Comparison of ENCODE assay signal across 22 cellular contexts in the genomic region with DNA sequence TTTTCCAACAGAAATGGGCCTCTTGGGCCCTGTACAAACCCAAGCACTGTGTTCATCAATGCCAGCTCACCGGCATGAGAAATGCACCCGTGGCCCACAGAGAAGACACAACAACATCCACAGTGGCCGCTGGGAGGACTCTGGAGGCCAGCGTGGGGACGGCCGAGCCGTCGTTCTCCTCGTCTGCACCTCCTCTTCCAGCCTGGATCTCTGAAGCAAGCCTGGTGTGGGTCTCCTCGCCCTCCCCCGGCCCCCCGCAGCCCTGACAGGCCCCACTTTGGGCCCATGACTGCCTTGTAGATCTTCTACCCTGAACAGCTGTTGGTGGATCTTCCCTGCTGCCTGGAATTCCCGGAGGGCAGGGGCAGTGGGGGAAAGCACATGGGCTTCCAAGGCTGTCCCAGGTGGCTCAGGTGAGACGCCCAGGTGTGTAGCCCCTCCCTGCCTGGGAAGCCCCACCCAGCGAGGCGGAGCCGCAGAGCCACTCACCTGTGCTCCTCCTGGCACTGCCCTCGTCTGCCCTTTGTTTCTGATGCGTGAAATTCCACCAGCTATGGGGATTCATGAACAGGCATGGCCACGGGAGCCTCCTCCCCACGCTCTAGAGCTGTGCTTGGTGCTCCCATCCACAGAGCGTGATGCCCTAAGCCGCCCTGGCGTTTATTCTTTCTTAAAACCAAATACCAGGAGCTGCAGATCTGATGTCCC.
DNase-seq lines count a peak whose midpoint lies in the region; ATAC-seq and TF ChIP-seq lines count a peak whose summit lies in the region.
"Had no signal": no experiment of that assay in that cellular context is flagged by ENCODE, and none has a peak within 500 bp of the region (broad histone marks: within the 10 kb centered on the region; RNA-seq: fewer than 3 reads in every experiment).

No MANE protein-coding gene starts in this region.

- H3K4me3 Mint-ChIP-seq in GM23338 (no peak overlapping the region), endodermal cell (no peak overlapping the region)
- H3K4me3 Mint-ChIP-seq: CD8-positive, alpha-beta T cell had no signal

- H3K36me3 Mint-ChIP-seq in GM23338 (ENCODE audit: low read depth) (peaks cover 7% of the 10 kb centered on the region; the same call in 2 of the 3 replicates), endodermal cell (ENCODE audit: low read depth) (no peaks in the 10 kb centered on the region)

- H3K79me2 ChIP-seq in GM23338 (replicated peaks; ENCODE audit: insufficient read depth), result no peaks in the 10 kb centered on the region

- H3K27ac ChIP-seq in GM23338 (ENCODE audit: low read depth), result no peak overlapping the region
- H3K27ac ChIP-seq in endodermal cell (ENCODE audit: low read depth, low read length), result no peak overlapping the region
- no peak overlapping the region for H3K27ac ChIP-seq in neuronal stem cell (replicated peaks; ENCODE audit: low read length)
- H3K27ac ChIP-seq: 22Rv1, BLaER1, PC-9 had no signal

- H4K8ac ChIP-seq in neuronal stem cell (ENCODE audit: low read depth, low read length), result no peak overlapping the region

- peak; percentile 68 for ATAC-seq in GM23338
- ATAC-seq: CD8-positive, alpha-beta T cell had no signal

- H2AFZ ChIP-seq in GM23338 (no peak overlapping the region), neuronal stem cell (ENCODE audit: low read length) (no peak overlapping the region)
- H2AFZ ChIP-seq: PC-9 had no signal

- H2AK5ac ChIP-seq in neuronal stem cell (ENCODE audit: low read depth, low read length), result peak overlapping the region; percentile 61

- no peaks in the 10 kb centered on the region for H3K4me1 ChIP-seq in GM23338 (ENCODE audit: insufficient read depth)
- no peaks in the 10 kb centered on the region for H3K4me1 ChIP-seq in endodermal cell (ENCODE audit: control insufficient read depth, insufficient read depth, low read length)
- H3K4me1 ChIP-seq in neuronal stem cell (ENCODE audit: control insufficient read depth in 2 of 2, insufficient read depth in 1 of 2, low read depth in 1 of 2, low read length in 2 of 2), result no peaks in the 10 kb centered on the region
- H3K4me1 ChIP-seq: BLaER1 had no signal

- no peak overlapping the region for H2BK120ac ChIP-seq in neuronal stem cell (ENCODE audit: low read depth, low read length)

- peak; percentile 24 for DNase-seq in NCI-H2171 treated with DMSO at 0.1 percent for 48 hours (lab: John Stamatoyannopoulos, UW)
- no peak for DNase-seq in NCI-H2171 (lab: John Stamatoyannopoulos, UW)
- DNase-seq in GM23338 (ENCODE audit: low spot score), result no peak
- DNase-seq in endodermal cell, result peak; percentile 36
- DNase-seq in neuronal stem cell (ENCODE audit: low spot score), result no peak
- DNase-seq in NCI-H526 treated with DMSO at 0.1 percent for 48 hours (lab: John Stamatoyannopoulos, UW), result no peak
- DNase-seq in stimulated activated CD8-positive, alpha-beta memory T cell treated with anti-CD3 and anti-CD28 coated beads, Interleukin-4, amount 100 ng/mL, for 48 hours, result no peak
- no peak for DNase-seq in epidermal melanocyte (ENCODE audit: insufficient read length, low spot score)
- DNase-seq: ACHN, Calu3, DMS153, GOT3, Kasumi-1, NCI-H1417, NCI-H1694 treated with DMSO at 0.1 percent for 48 hours, NCI-H748 treated with DMSO at 0.1 percent for 48 hours, PC-9, RPMI8226, SHP77 had no signal

- H3K4ac ChIP-seq in neuronal stem cell (ENCODE audit: low read length), result no peak overlapping the region

- H3K36me3 ChIP-seq in GM23338 (ENCODE audit: insufficient read depth) (no peaks in the 10 kb centered on the region; the same call in 1 of the 2 replicates), endodermal cell (ENCODE audit: control insufficient read depth, insufficient read depth, low read length) (no peaks in the 10 kb centered on the region), neuronal stem cell (replicated peaks in 1 of 2; ENCODE audit: control insufficient read depth in 2 of 2, insufficient read depth in 2 of 2, low read length in 2 of 2) (no peaks in the 10 kb centered on the region)

- H3K27me3 Mint-ChIP-seq in GM23338 (ENCODE audit: insufficient read depth, low read depth, poor library complexity) (peaks cover 9% of the 10 kb centered on the region), endodermal cell (ENCODE audit: insufficient read depth) (no peaks in the 10 kb centered on the region)

- peak overlapping the region; percentile 71 for H3K14ac ChIP-seq in neuronal stem cell (ENCODE audit: low read length)

- WGBS in endodermal cell (ENCODE audit: insufficient coverage in 1 of 2, insufficient read length in 1 of 2), 2 experiments, result 92 to 94% methylated on average over 17 to 24 of the region's 24 CpGs
- no CpG with 5 or more reads among the region's 24 CpGs for WGBS in neuronal stem cell (ENCODE audit: extremely low coverage in 2 of 2, insufficient read length in 2 of 2, insufficient replicate concordance in 1 of 2), 2 donors

- H3K4me3 ChIP-seq in GM23338, result no peak overlapping the region
- no peak overlapping the region for H3K4me3 ChIP-seq in endodermal cell (ENCODE audit: low read length)
- no peak overlapping the region for H3K4me3 ChIP-seq in neuronal stem cell (ENCODE audit: low read length in 2 of 2)
- H3K4me3 ChIP-seq: BLaER1, PC-9 had no signal

- H3K27me3 ChIP-seq in GM23338 (ENCODE audit: insufficient read depth) (no peaks in the 10 kb centered on the region), endodermal cell (ENCODE audit: control insufficient read depth, insufficient read depth, low read length, poor library complexity, severe bottlenecking) (no peaks in the 10 kb centered on the region), neuronal stem cell (ENCODE audit: control insufficient read depth in 3 of 3, insufficient read depth in 3 of 3, low read depth in 1 of 3, low read length in 3 of 3) (peaks cover 0 to 3% (median 0%) of the 10 kb centered on the region in 3 experiments)
- H3K27me3 ChIP-seq: BLaER1 had no signal

- H3K4me1 Mint-ChIP-seq in GM23338 (no peaks in the 10 kb centered on the region), endodermal cell (no peaks in the 10 kb centered on the region)

- H3K79me1 ChIP-seq in neuronal stem cell (ENCODE audit: low read depth, low read length), result no peaks in the 10 kb centered on the region

- H3K4me2 ChIP-seq in GM23338 (no peak overlapping the region), neuronal stem cell (ENCODE audit: insufficient read depth, low read length, poor library complexity, severe bottlenecking) (no peak overlapping the region)
- H3K4me2 ChIP-seq: BLaER1, PC-9 had no signal

- H3K18ac ChIP-seq in neuronal stem cell (ENCODE audit: low read length), result peak overlapping the region; percentile 27

- no peaks in the 10 kb centered on the region for H4K20me1 ChIP-seq in GM23338 (replicated peaks; ENCODE audit: insufficient read depth)

- TF ChIP-seq CTCF in GM23338 (conservative IDR thresholded peaks at IDR 0.05; ENCODE audit: low read depth in 2 of 2) (no peak), endodermal cell (conservative IDR thresholded peaks at IDR 0.05) (no peak)

- no peak overlapping the region for H2BK12ac ChIP-seq in neuronal stem cell (ENCODE audit: low read length)

- H3F3A ChIP-seq in GM23338 (replicated peaks; ENCODE audit: low read depth), result no peaks in the 10 kb centered on the region

- no peak overlapping the region for H4K91ac ChIP-seq in neuronal stem cell (ENCODE audit: low read depth, low read length, poor library complexity)

- peaks cover 21% of the 10 kb centered on the region for H3K9me3 Mint-ChIP-seq in GM23338
- peaks cover 21% of the 10 kb centered on the region for H3K9me3 Mint-ChIP-seq in endodermal cell

- no peak overlapping the region for H3K27ac Mint-ChIP-seq in GM23338
- no peak overlapping the region for H3K27ac Mint-ChIP-seq in endodermal cell
- H3K27ac Mint-ChIP-seq: CD8-positive, alpha-beta T cell had no signal

- H3K23ac ChIP-seq in neuronal stem cell (ENCODE audit: low read depth, low read length, poor library complexity), result peak overlapping the region; percentile 31

- H3K9ac ChIP-seq in endodermal cell (ENCODE audit: extremely low read depth, low read length, poor library complexity, severe bottlenecking) (no peak overlapping the region), neuronal stem cell (ENCODE audit: low read depth, low read length, poor library complexity) (peak overlapping the region; percentile 60)
- H3K9ac ChIP-seq: BLaER1 had no signal

- no peaks in the 10 kb centered on the region for H3K9me2 ChIP-seq in GM23338 (ENCODE audit: insufficient read depth)

- H2BK15ac ChIP-seq in neuronal stem cell (ENCODE audit: low read length), result no peak overlapping the region

- no peak overlapping the region for H2BK5ac ChIP-seq in neuronal stem cell (ENCODE audit: low read length)

- H3K9me3 ChIP-seq in endodermal cell (ENCODE audit: control insufficient read depth, low read length), result peaks cover 18% of the 10 kb centered on the region
- peaks cover 0 to 1% of the 10 kb centered on the region in 2 donors for H3K9me3 ChIP-seq in neuronal stem cell (replicated peaks in 1 of 2; ENCODE audit: control insufficient read depth in 2 of 2, insufficient read depth in 1 of 2, low read depth in 1 of 2, low read length in 2 of 2)

TF ChIP-seq in GM23338, 12 proteins besides CTCF, POLR2A, EP300 and RAD21:
- TF ChIP-seq, protein P1, sequence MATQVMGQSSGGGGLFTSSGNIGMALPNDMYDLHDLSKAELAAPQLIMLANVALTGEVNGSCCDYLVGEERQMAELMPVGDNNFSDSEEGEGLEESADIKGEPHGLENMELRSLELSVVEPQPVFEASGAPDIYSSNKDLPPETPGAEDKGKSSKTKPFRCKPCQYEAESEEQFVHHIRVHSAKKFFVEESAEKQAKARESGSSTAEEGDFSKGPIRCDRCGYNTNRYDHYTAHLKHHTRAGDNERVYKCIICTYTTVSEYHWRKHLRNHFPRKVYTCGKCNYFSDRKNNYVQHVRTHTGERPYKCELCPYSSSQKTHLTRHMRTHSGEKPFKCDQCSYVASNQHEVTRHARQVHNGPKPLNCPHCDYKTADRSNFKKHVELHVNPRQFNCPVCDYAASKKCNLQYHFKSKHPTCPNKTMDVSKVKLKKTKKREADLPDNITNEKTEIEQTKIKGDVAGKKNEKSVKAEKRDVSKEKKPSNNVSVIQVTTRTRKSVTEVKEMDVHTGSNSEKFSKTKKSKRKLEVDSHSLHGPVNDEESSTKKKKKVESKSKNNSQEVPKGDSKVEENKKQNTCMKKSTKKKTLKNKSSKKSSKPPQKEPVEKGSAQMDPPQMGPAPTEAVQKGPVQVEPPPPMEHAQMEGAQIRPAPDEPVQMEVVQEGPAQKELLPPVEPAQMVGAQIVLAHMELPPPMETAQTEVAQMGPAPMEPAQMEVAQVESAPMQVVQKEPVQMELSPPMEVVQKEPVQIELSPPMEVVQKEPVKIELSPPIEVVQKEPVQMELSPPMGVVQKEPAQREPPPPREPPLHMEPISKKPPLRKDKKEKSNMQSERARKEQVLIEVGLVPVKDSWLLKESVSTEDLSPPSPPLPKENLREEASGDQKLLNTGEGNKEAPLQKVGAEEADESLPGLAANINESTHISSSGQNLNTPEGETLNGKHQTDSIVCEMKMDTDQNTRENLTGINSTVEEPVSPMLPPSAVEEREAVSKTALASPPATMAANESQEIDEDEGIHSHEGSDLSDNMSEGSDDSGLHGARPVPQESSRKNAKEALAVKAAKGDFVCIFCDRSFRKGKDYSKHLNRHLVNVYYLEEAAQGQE (IDR thresholded peaks at IDR 0.05; ENCODE audit: unreplicated experiment), result no peak

Comparison
In these comparisons a context has a peak if more than half of its experiments do, and no peak if none do; other contexts are left out.
1. DNase-seq: peak in NCI-H2171 treated with DMSO at 0.1 percent for 48 hours (single experiment) and endodermal cell (single experiment); none in NCI-H2171 (single experiment), GM23338 (single experiment), neuronal stem cell (single experiment), NCI-H526 treated with DMSO at 0.1 percent for 48 hours (single experiment), stimulated activated CD8-positive, alpha-beta memory T cell treated with anti-CD3 and anti-CD28 coated beads, Interleukin-4, amount 100 ng/mL, for 48 hours (single experiment) and epidermal melanocyte (single experiment).